ENCODE assay signal across 7 cellular contexts in the genomic region with DNA sequence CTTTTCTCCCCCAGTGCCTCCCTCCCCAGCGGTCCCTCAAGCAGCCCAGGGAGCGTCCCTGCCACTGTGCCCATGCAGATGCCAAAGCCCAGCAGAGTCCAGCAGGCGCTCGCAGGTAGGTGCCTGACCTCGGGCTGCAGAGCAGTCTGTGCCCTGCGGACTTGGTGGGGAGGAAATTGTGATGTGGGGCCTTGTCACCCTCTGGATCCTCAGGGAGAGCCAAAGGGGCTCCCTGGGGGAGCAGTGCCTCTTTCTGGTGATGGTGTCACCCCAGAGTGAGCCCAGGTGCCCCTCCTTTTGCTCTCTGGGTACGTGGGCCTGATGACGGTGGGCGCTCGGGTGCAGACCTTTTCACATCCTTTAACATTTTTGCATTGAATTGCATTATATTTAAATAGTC. TPM values are rescaled to one million over a fixed set of nuclear protein-coding genes. Genes with fewer than 3 reads are reported as not detected.
"Had no signal": no experiment of that assay in that cellular context is flagged by ENCODE, and none has a peak within 500 bp of the region (broad histone marks: within the 10 kb centered on the region; RNA-seq: fewer than 3 reads in every experiment).

No MANE protein-coding gene starts in this region.

RNA-seq across cellular contexts. Expression of gene UPK3B, which starts 18.2 kb away (rescaled TPM):
- total RNA-seq: activated naive CD8-positive, alpha-beta T cell treated with anti-CD3 and anti-CD28 coated beads for 36 hours had no signal

RNA-seq across cellular contexts. Expression of gene SPDYE16, which starts 51.0 kb away (rescaled TPM):
- total RNA-seq: activated B cell treated with CpG ODN at 0.5 μM for 24 hours; activated CD4-positive, alpha-beta T cell treated with anti-CD3 and anti-CD28 coated beads, Interleukin-2, amount 10 ng/mL, durations not matched to agents 24 days and 14 days; activated T-helper 1 cell treated with anti-CD3 and anti-CD28 coated beads, Interleukin-12 subunit alpha, Interleukin-12 subunit beta, Interleukin-2, Interleukin-4 antibody, amounts not matched to agents 30 ng/mL and 10 ng/mL and 1 ng/mL, durations not matched to agents 14 hours and 24 hours and 36 hours; ascending aorta; bronchial epithelial cell; chondrocyte had no signal
